Comparison of ENCODE assay signal across 8 cellular contexts in genomic region chr16:31875112-31875803, GRCh38. TPM values are rescaled to one million over a fixed set of nuclear protein-coding genes. Genes with fewer than 3 reads are reported as not detected.
DNase-seq lines count a peak whose midpoint lies in the region; ATAC-seq and TF ChIP-seq lines count a peak whose summit lies in the region.

No MANE protein-coding gene starts in this region.

- peaks cover 3 to 57% (median 40%) of the 10 kb centered on the region in 3 donors for H3K4me1 ChIP-seq in gastroesophageal sphincter

- no peaks in the 10 kb centered on the region for H3K9me3 ChIP-seq in gastroesophageal sphincter

- TF ChIP-seq POLR2A in gastroesophageal sphincter (IDR thresholded peaks at IDR 0.05) (no peak), lower leg skin (IDR thresholded peaks at IDR 0.05) (no peak)

- intact Hi-C loops in activated B cell treated with CpG ODN at 0.5 μM for 24 hours (cut with micrococcal nuclease): loop anchor here (1.0 to 10.0 kb wide), 5 partner anchors 42 to 953 kb away; partner anchors contain the start of gene SETD1A
- intact Hi-C loops in lower leg skin (cut with DNase I; ENCODE audit: low total_unique reads): no loop called here

- WGBS in gastroesophageal sphincter (ENCODE audit: low coverage in 1 of 2), 2 donors: 49 to 62% methylated on average over 3 to 5 of the region's 5 CpGs
- 46 to 52% methylated on average over 5 of the region's 5 CpGs for WGBS in lower leg skin, 2 donors

- ATAC-seq in activated B cell treated with CpG ODN at 0.5 μM for 24 hours (ENCODE audit: low read depth) (peak; percentile 53), gastroesophageal sphincter (no peak)

- peaks cover 10% of the 10 kb centered on the region for H3K9me3 Mint-ChIP-seq in T-helper 2 cell treated with Interferon-gamma antibody and Interleukin-4, amounts not matched to agents 5 μg/mL and 100 μg/mL, for 36 hours
- H3K9me3 Mint-ChIP-seq in activated B cell treated with CpG ODN at 0.5 μM for 24 hours: no peaks in the 10 kb centered on the region

- no peak for TF ChIP-seq EP300 in gastroesophageal sphincter (IDR thresholded peaks at IDR 0.05)

- peak overlapping the region in 3 of 4 donors; percentile 35 to 94 (median 94) for H3K27ac ChIP-seq in gastroesophageal sphincter
- H3K27ac ChIP-seq in substantia nigra (ENCODE audit: low read depth, low read length, poor library complexity, severe bottlenecking): no peak overlapping the region

- peak overlapping the region in 1 of 2 donors; percentile 67 for H3K4me3 ChIP-seq in gastroesophageal sphincter
- H3K4me3 ChIP-seq in lower leg skin (ENCODE audit: low read depth, poor library complexity, severe bottlenecking): no peak overlapping the region

- CTCF ChIA-PET in activated B cell treated with CpG ODN at 0.5 μM for 24 hours (lab: Charles Lee): no interaction called here

- H3K27me3 ChIP-seq in gastroesophageal sphincter: no peaks in the 10 kb centered on the region

- H3K4me3 Mint-ChIP-seq in T-helper 2 cell treated with Interferon-gamma antibody and Interleukin-4, amounts not matched to agents 5 μg/mL and 100 μg/mL, for 36 hours: peak overlapping the region; percentile 99
- H3K4me3 Mint-ChIP-seq in activated B cell treated with CpG ODN at 0.5 μM for 24 hours: peak overlapping the region; percentile 83

- DNase-seq in T-helper 2 cell treated with Interferon-gamma antibody and Interleukin-4, amounts not matched to agents 5 μg/mL and 100 μg/mL, for 36 hours (ENCODE audit: low spot score): peak; percentile 16
- DNase-seq in T-helper 2 cell (no peak), activated B cell treated with CpG ODN at 0.5 μM for 24 hours (peak; percentile 57), stromal cell of bone marrow (ENCODE audit: low read depth) (peak; percentile 60), substantia nigra (lab: John Stamatoyannopoulos, UW) (no peak), MV-4-11 (lab: John Stamatoyannopoulos, UW) (no peak), lower leg skin (ENCODE audit: low spot score in 2 of 2) (no peak)

- POLR2A ChIA-PET in activated B cell treated with CpG ODN at 0.5 μM for 24 hours (lab: Charles Lee): interaction anchor here (0.5 to 3.9 kb wide), 3 partner anchors 416 to 733 kb away, joined by 3 to 35 read pairs (median 3); partner anchors contain the start of gene ARMC5

- peak overlapping the region; percentile 95 for H3K27ac Mint-ChIP-seq in T-helper 2 cell treated with Interferon-gamma antibody and Interleukin-4, amounts not matched to agents 5 μg/mL and 100 μg/mL, for 36 hours
- H3K27ac Mint-ChIP-seq in activated B cell treated with CpG ODN at 0.5 μM for 24 hours: peak overlapping the region; percentile 87

- TF ChIP-seq CTCF in activated B cell treated with CpG ODN at 0.5 μM for 24 hours (IDR thresholded peaks at IDR 0.05) (no peak), gastroesophageal sphincter (IDR thresholded peaks at IDR 0.05) (no peak), lower leg skin (IDR thresholded peaks at IDR 0.05) (no peak)

- H3K36me3 ChIP-seq in gastroesophageal sphincter: peaks cover 0 to 4% of the 10 kb centered on the region in 2 donors

- H3K36me3 Mint-ChIP-seq in T-helper 2 cell treated with Interferon-gamma antibody and Interleukin-4, amounts not matched to agents 5 μg/mL and 100 μg/mL, for 36 hours (ENCODE audit: low read depth): peaks cover 62% of the 10 kb centered on the region
- H3K36me3 Mint-ChIP-seq in activated B cell treated with CpG ODN at 0.5 μM for 24 hours (ENCODE audit: low read depth): peaks cover 59% of the 10 kb centered on the region

- H3K27me3 Mint-ChIP-seq in T-helper 2 cell treated with Interferon-gamma antibody and Interleukin-4, amounts not matched to agents 5 μg/mL and 100 μg/mL, for 36 hours (ENCODE audit: low read depth): no peaks in the 10 kb centered on the region
- no peaks in the 10 kb centered on the region for H3K27me3 Mint-ChIP-seq in activated B cell treated with CpG ODN at 0.5 μM for 24 hours

- H3K4me1 Mint-ChIP-seq in T-helper 2 cell treated with Interferon-gamma antibody and Interleukin-4, amounts not matched to agents 5 μg/mL and 100 μg/mL, for 36 hours (ENCODE audit: low read depth): peaks cover 70% of the 10 kb centered on the region
- H3K4me1 Mint-ChIP-seq in activated B cell treated with CpG ODN at 0.5 μM for 24 hours: peaks cover 86% of the 10 kb centered on the region

RNA-seq across cellular contexts. Expression of gene ZNF267, which starts 1.7 kb away (rescaled TPM):
- total RNA-seq in activated B cell treated with CpG ODN at 0.5 μM for 24 hours: 93.5 and 99.0 TPM in 2 replicates
- 10 to 100 TPM in 1 of 4 donors, 1 to 10 TPM in 3; 5.2 to 12.8 (median 8.0) TPM for total RNA-seq in gastroesophageal sphincter
- total RNA-seq in lower leg skin: 10 to 100 TPM in 2 of 4 donors, 1 to 10 TPM in 2; 7.8 to 12.2 (median 10.7) TPM

Comparison
In these comparisons a context has a peak if more than half of its experiments do, and no peak if none do; other contexts are left out.
1. DNase-seq: peak in T-helper 2 cell treated with Interferon-gamma antibody and Interleukin-4, amounts not matched to agents 5 μg/mL and 100 μg/mL, for 36 hours (single experiment), activated B cell treated with CpG ODN at 0.5 μM for 24 hours (single experiment) and stromal cell of bone marrow (single experiment); none in T-helper 2 cell (0 of 5), substantia nigra (0 of 49), MV-4-11 (single experiment) and lower leg skin (0 of 2).